ENCODE assay signal across 26 cellular contexts in genomic region chr10:130080461-130080814, GRCh38. TPM values are rescaled to one million over a fixed set of nuclear protein-coding genes. Genes with fewer than 3 reads are reported as not detected.
"Had no signal": no experiment of that assay in that cellular context is flagged by ENCODE, and none has a peak within 500 bp of the region (broad histone marks: within the 10 kb centered on the region; RNA-seq: fewer than 3 reads in every experiment).

No MANE protein-coding gene starts in this region.

- H3K4me3 ChIP-seq: ascending aorta, colonic mucosa, esophagus squamous epithelium, gastroesophageal sphincter had no signal

- H3K27me3 ChIP-seq: ascending aorta, brain microvascular endothelial cell, colonic mucosa, esophagus squamous epithelium, gastroesophageal sphincter had no signal

- H3K4me3 Mint-ChIP-seq: activated CD4-positive, alpha-beta memory T cell treated with anti-CD3 and anti-CD28 coated beads, Interleukin-2, amount 10 ng/mL, durations not matched to agents 7 days and 5 days; activated CD4-positive, alpha-beta T cell treated with anti-CD3 and anti-CD28 coated beads, Interleukin-2, amount 10 ng/mL, durations not matched to agents 7 days and 5 days; activated naive CD4-positive, alpha-beta T cell treated with anti-CD3 and anti-CD28 coated beads, Interleukin-2, amount 10 ng/mL, durations not matched to agents 7 days and 5 days; activated naive CD8-positive, alpha-beta T cell treated with anti-CD3 and anti-CD28 coated beads, Interleukin-2, amount 10 ng/mL, durations not matched to agents 7 days and 5 days; activated T-cell treated with anti-CD3 and anti-CD28 coated beads, Interleukin-2, amount 50 U/mL, for 24 hours; activated T-cell treated with anti-CD3 and anti-CD28 coated beads, Interleukin-2, amount 50 U/mL, for 72 hours; central memory CD8-positive, alpha-beta T cell; WTC11 had no signal

- H3K4me1 ChIP-seq: ascending aorta, colonic mucosa, esophagus squamous epithelium, gastroesophageal sphincter had no signal

- ATAC-seq: activated naive CD4-positive, alpha-beta T cell treated with anti-CD3 and anti-CD28 coated beads, Interleukin-2, amount 50 U/mL, for 72 hours; activated T-cell treated with anti-CD3 and anti-CD28 coated beads, Interleukin-2, amount 50 U/mL, for 72 hours; gastroesophageal sphincter; WTC11 had no signal

- H3K36me3 Mint-ChIP-seq: activated naive CD8-positive, alpha-beta T cell treated with anti-CD3 and anti-CD28 coated beads, Interleukin-2, amount 10 ng/mL, durations not matched to agents 7 days and 5 days; WTC11 had no signal

- H3K9me3 Mint-ChIP-seq: activated CD4-positive, alpha-beta memory T cell treated with anti-CD3 and anti-CD28 coated beads, Interleukin-2, amount 10 ng/mL, durations not matched to agents 7 days and 5 days; activated CD4-positive, alpha-beta T cell treated with anti-CD3 and anti-CD28 coated beads, Interleukin-2, amount 10 ng/mL, durations not matched to agents 7 days and 5 days; activated naive CD8-positive, alpha-beta T cell treated with anti-CD3 and anti-CD28 coated beads, Interleukin-2, amount 10 ng/mL, durations not matched to agents 7 days and 5 days; central memory CD8-positive, alpha-beta T cell had no signal

- H3K27ac ChIP-seq: ascending aorta, brain microvascular endothelial cell, colonic mucosa, epithelial cell of prostate, esophagus squamous epithelium, gastroesophageal sphincter had no signal

- H3K27me3 Mint-ChIP-seq: activated CD4-positive, alpha-beta memory T cell treated with anti-CD3 and anti-CD28 coated beads, Interleukin-2, amount 10 ng/mL, durations not matched to agents 7 days and 5 days; activated CD4-positive, alpha-beta T cell treated with anti-CD3 and anti-CD28 coated beads, Interleukin-2, amount 10 ng/mL, durations not matched to agents 7 days and 5 days; activated naive CD4-positive, alpha-beta T cell treated with anti-CD3 and anti-CD28 coated beads, Interleukin-2, amount 10 ng/mL, durations not matched to agents 7 days and 5 days; activated naive CD8-positive, alpha-beta T cell treated with anti-CD3 and anti-CD28 coated beads, Interleukin-2, amount 10 ng/mL, durations not matched to agents 7 days and 5 days; activated T-cell treated with anti-CD3 and anti-CD28 coated beads, Interleukin-2, amount 50 U/mL, for 24 hours; central memory CD8-positive, alpha-beta T cell had no signal

- H3K9me3 ChIP-seq: ascending aorta, colonic mucosa had no signal

- DNase-seq: activated CD4-positive, alpha-beta memory T cell treated with anti-CD3 and anti-CD28 coated beads, Interleukin-2, amount 10 ng/mL, durations not matched to agents 7 days and 5 days; activated CD4-positive, alpha-beta T cell treated with anti-CD3 and anti-CD28 coated beads for 1 hour; activated CD4-positive, alpha-beta T cell treated with anti-CD3 and anti-CD28 coated beads for 4 hours; activated CD4-positive, alpha-beta T cell treated with anti-CD3 and anti-CD28 coated beads, Interleukin-2, amount 10 ng/mL, durations not matched to agents 7 days and 5 days; activated CD4-positive, alpha-beta T cell treated with anti-CD3 and anti-CD28 coated beads, Interleukin-2, amount 50 U/mL, for 4 hours; activated CD8-positive, alpha-beta memory T cell treated with anti-CD3 and anti-CD28 coated beads, Interleukin-2, amount 50 U/mL, for 48 hours; activated gamma-delta T cell; activated naive CD4-positive, alpha-beta T cell; activated naive CD4-positive, alpha-beta T cell treated with anti-CD3 and anti-CD28 coated beads, Interleukin-2, amount 10 ng/mL, durations not matched to agents 7 days and 5 days; activated naive CD8-positive, alpha-beta T cell treated with anti-CD3 and anti-CD28 coated beads, Interleukin-2, amount 10 ng/mL, durations not matched to agents 7 days and 5 days; activated T-cell treated with anti-CD3 and anti-CD28 coated beads for 4 hours; activated T-cell treated with anti-CD3 and anti-CD28 coated beads, Interleukin-2, amount 50 U/mL, for 24 hours; activated T-cell treated with anti-CD3 and anti-CD28 coated beads, Interleukin-2, amount 50 U/mL, for 72 hours; brain microvascular endothelial cell; colonic mucosa; effector CD8-positive, alpha-beta T cell; esophagus squamous epithelium; foreskin melanocyte; T-helper 2 cell had no signal

- H3K4me1 Mint-ChIP-seq: activated CD4-positive, alpha-beta memory T cell treated with anti-CD3 and anti-CD28 coated beads, Interleukin-2, amount 10 ng/mL, durations not matched to agents 7 days and 5 days; activated CD4-positive, alpha-beta T cell treated with anti-CD3 and anti-CD28 coated beads, Interleukin-2, amount 10 ng/mL, durations not matched to agents 7 days and 5 days; activated naive CD4-positive, alpha-beta T cell treated with anti-CD3 and anti-CD28 coated beads, Interleukin-2, amount 10 ng/mL, durations not matched to agents 7 days and 5 days; activated naive CD8-positive, alpha-beta T cell treated with anti-CD3 and anti-CD28 coated beads, Interleukin-2, amount 10 ng/mL, durations not matched to agents 7 days and 5 days; central memory CD8-positive, alpha-beta T cell had no signal

- H3K27ac Mint-ChIP-seq: activated CD4-positive, alpha-beta memory T cell treated with anti-CD3 and anti-CD28 coated beads, Interleukin-2, amount 10 ng/mL, durations not matched to agents 7 days and 5 days; activated CD4-positive, alpha-beta T cell treated with anti-CD3 and anti-CD28 coated beads, Interleukin-2, amount 10 ng/mL, durations not matched to agents 7 days and 5 days; activated naive CD4-positive, alpha-beta T cell treated with anti-CD3 and anti-CD28 coated beads, Interleukin-2, amount 10 ng/mL, durations not matched to agents 7 days and 5 days; activated naive CD4-positive, alpha-beta T cell treated with anti-CD3 and anti-CD28 coated beads, Interleukin-2, amount 50 U/mL, for 72 hours; activated naive CD8-positive, alpha-beta T cell treated with anti-CD3 and anti-CD28 coated beads, Interleukin-2, amount 10 ng/mL, durations not matched to agents 7 days and 5 days; activated T-cell treated with anti-CD3 and anti-CD28 coated beads, Interleukin-2, amount 50 U/mL, for 24 hours; activated T-cell treated with anti-CD3 and anti-CD28 coated beads, Interleukin-2, amount 50 U/mL, for 72 hours; WTC11 had no signal

- H3K36me3 ChIP-seq: brain microvascular endothelial cell, colonic mucosa had no signal

RNA-seq across cellular contexts. Expression of gene C10orf143, which starts 30.2 kb away (rescaled TPM):
- total RNA-seq: glomerular endothelial cell had no signal
